In genomic region chr2:205188516-205189138, GRCh38 we compare ENCODE assay signal across 10 cellular contexts.
DNase-seq lines count a peak whose midpoint lies in the region; ATAC-seq and TF ChIP-seq lines count a peak whose summit lies in the region.
"Had no signal": no experiment of that assay in that cellular context is flagged by ENCODE, and none has a peak within 500 bp of the region (broad histone marks: within the 10 kb centered on the region; RNA-seq: fewer than 3 reads in every experiment).

No MANE protein-coding gene starts in this region.

- no peaks in the 10 kb centered on the region for H4K20me1 ChIP-seq in GM23248 (ENCODE audit: insufficient read depth)

- no peaks in the 10 kb centered on the region for H3K36me3 Mint-ChIP-seq in progenitor cell of endocrine pancreas (ENCODE audit: insufficient read depth)
- H3K36me3 Mint-ChIP-seq in activated naive CD4-positive, alpha-beta T cell treated with anti-CD3 and anti-CD28 coated beads, Interleukin-2, amount 50 U/mL, for 72 hours, result no peaks in the 10 kb centered on the region

- no peak for TF ChIP-seq CTCF in heart right ventricle (IDR thresholded peaks at IDR 0.05)
- no peak for TF ChIP-seq CTCF in progenitor cell of endocrine pancreas (IDR thresholded peaks at IDR 0.05; ENCODE audit: unreplicated experiment)

- no peaks in the 10 kb centered on the region for H3K27me3 Mint-ChIP-seq in progenitor cell of endocrine pancreas

- no peak overlapping the region for H3K4me3 Mint-ChIP-seq in progenitor cell of endocrine pancreas (ENCODE audit: low read depth)

- peaks cover 6% of the 10 kb centered on the region for H3K4me1 Mint-ChIP-seq in progenitor cell of endocrine pancreas (ENCODE audit: low read depth)

- no peaks in the 10 kb centered on the region for H3K27me3 ChIP-seq in GM23248 (replicated peaks; ENCODE audit: insufficient read depth)
- H3K27me3 ChIP-seq in heart right ventricle, result no peaks in the 10 kb centered on the region

- H3K4me1 ChIP-seq in GM23248 (ENCODE audit: insufficient read depth) (no peaks in the 10 kb centered on the region; the same call in 1 of the 2 replicates), heart right ventricle (no peaks in the 10 kb centered on the region)

- in situ Hi-C loops in GM23248 (cut with MboI), result no loop called here

- intact Hi-C loops in heart right ventricle (cut with DNase I), result no loop called here
- intact Hi-C loops in sciatic nerve (cut with DNase I), result no loop called here

- peak in 7 of 8 donors; percentile 58 to 89 (median 83) for ATAC-seq in heart right ventricle
- ATAC-seq in sciatic nerve, result peak; percentile 97
- no peak for ATAC-seq in activated naive CD4-positive, alpha-beta T cell treated with anti-CD3 and anti-CD28 coated beads, Interleukin-2, amount 50 U/mL, for 72 hours

- H3K9me2 ChIP-seq in GM23248 (ENCODE audit: insufficient read depth), result no peaks in the 10 kb centered on the region; the same call in none of the 2 replicates

- no peak overlapping the region for H3K4me3 ChIP-seq in GM23248
- no peak overlapping the region for H3K4me3 ChIP-seq in heart right ventricle

- no peak overlapping the region for H3K27ac Mint-ChIP-seq in progenitor cell of endocrine pancreas
- H3K27ac Mint-ChIP-seq in activated naive CD4-positive, alpha-beta T cell treated with anti-CD3 and anti-CD28 coated beads, Interleukin-2, amount 50 U/mL, for 72 hours, result no peak overlapping the region

- H3K4me2 ChIP-seq in GM23248 (ENCODE audit: unreplicated experiment), result no peak overlapping the region
- H3K4me2 ChIP-seq: KMS-11 had no signal

- H3K36me3 ChIP-seq in GM23248 (ENCODE audit: low read depth) (no peaks in the 10 kb centered on the region), heart right ventricle (no peaks in the 10 kb centered on the region)

- H3K27ac ChIP-seq in GM23248 (no peak overlapping the region), heart right ventricle (no peak overlapping the region)
- H3K27ac ChIP-seq: KMS-11 had no signal

- DNase-seq in GM23248, result peak; percentile 48
- DNase-seq in SK-N-DZ (ENCODE audit: low spot score), result peak; percentile 77
- DNase-seq in heart right ventricle, result peak; percentile 29 to 65
- DNase-seq in sciatic nerve (ENCODE audit: low spot score), result peak; percentile 80
- DNase-seq in T-helper 2 cell, result no peak
- DNase-seq in progenitor cell of endocrine pancreas (ENCODE audit: low spot score, unreplicated experiment), result no peak
- no peak for DNase-seq in NCI-H82 (lab: John Stamatoyannopoulos, UW)
- no peak for DNase-seq in activated naive CD4-positive, alpha-beta T cell treated with anti-CD3 and anti-CD28 coated beads, Interleukin-2, amount 50 U/mL, for 72 hours (ENCODE audit: low spot score in 2 of 2)
- DNase-seq: SIG-M5 had no signal

- no peaks in the 10 kb centered on the region for H3K79me2 ChIP-seq in GM23248 (ENCODE audit: insufficient read depth)

- 53 to 54% methylated on average over 4 of the region's 4 CpGs for WGBS in GM23248 (ENCODE audit: low coverage in 1 of 2, low lambda C conversion rate in 2 of 2, missing lambda C conversion rate in 2 of 2), 2 experiments
- WGBS in heart right ventricle, 2 donors, result 66 to 73% methylated on average over 4 of the region's 4 CpGs

- no peak overlapping the region for H2AFZ ChIP-seq in GM23248

- H3K9me3 ChIP-seq in GM23248 (ENCODE audit: low read depth) (no peaks in the 10 kb centered on the region), heart right ventricle (no peaks in the 10 kb centered on the region)

- H3K9ac ChIP-seq in GM23248, result no peak overlapping the region
- H3K9ac ChIP-seq: KMS-11 had no signal

- H3F3A ChIP-seq in GM23248 (ENCODE audit: insufficient read depth), result no peaks in the 10 kb centered on the region

- no peaks in the 10 kb centered on the region for H3K9me3 Mint-ChIP-seq in progenitor cell of endocrine pancreas (ENCODE audit: low read depth)
- no peaks in the 10 kb centered on the region for H3K9me3 Mint-ChIP-seq in activated naive CD4-positive, alpha-beta T cell treated with anti-CD3 and anti-CD28 coated beads, Interleukin-2, amount 50 U/mL, for 72 hours

Comparison
In these comparisons a context has a peak if more than half of its experiments do, and no peak if none do; other contexts are left out.
1. DNase-seq: peak in GM23248 (single experiment), SK-N-DZ (single experiment), heart right ventricle (2 of 2) and sciatic nerve (single experiment); none in T-helper 2 cell (0 of 5), progenitor cell of endocrine pancreas (single experiment), NCI-H82 (single experiment) and activated naive CD4-positive, alpha-beta T cell treated with anti-CD3 and anti-CD28 coated beads, Interleukin-2, amount 50 U/mL, for 72 hours (0 of 2).
2. ATAC-seq: peak in heart right ventricle (7 of 8) and sciatic nerve (single experiment); none in activated naive CD4-positive, alpha-beta T cell treated with anti-CD3 and anti-CD28 coated beads, Interleukin-2, amount 50 U/mL, for 72 hours (0 of 2).